Comparison of ENCODE assay signal across 11 cellular contexts in the genomic region with DNA sequence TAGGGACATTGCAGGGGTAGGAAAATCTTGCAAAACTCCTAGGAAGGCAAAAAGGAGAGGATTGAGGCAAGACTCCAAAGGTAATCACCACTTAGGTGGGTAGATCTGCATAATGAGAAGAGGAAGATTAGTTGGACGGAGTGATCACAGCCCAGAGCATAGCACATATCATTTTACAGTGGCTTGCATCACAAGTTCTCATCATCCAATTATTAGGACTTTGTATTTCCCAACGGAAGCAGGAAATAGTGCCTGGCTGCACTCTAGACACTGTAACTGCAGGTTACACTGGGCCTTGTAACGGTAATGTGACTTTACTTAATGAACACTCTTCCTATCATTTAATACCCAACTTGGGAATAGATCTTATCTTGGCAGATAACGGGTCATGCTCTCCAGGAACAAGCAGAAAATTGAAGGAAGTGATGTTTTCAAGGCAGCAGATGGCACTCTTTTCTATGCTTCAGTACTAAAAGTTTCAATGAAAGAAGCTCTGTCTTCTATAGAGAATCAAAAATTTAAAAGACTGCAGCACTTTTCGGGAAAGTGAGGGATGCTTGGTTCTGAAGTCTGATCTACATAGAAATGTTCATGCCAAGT.
A peak's percentile ranks its signal among the peaks of the same experiment; 100 is the strongest.
DNase-seq lines count a peak whose midpoint lies in the region; ATAC-seq and TF ChIP-seq lines count a peak whose summit lies in the region.
"Had no signal": no experiment of that assay in that cellular context is flagged by ENCODE, and none has a peak within 500 bp of the region (broad histone marks: within the 10 kb centered on the region; RNA-seq: fewer than 3 reads in every experiment).

No MANE protein-coding gene starts in this region.

- H4K12ac ChIP-seq in trophoblast cell (ENCODE audit: low read depth, low read length): no peak overlapping the region

- H3K18ac ChIP-seq in trophoblast cell (ENCODE audit: low read length): no peak overlapping the region

- no peak overlapping the region for H3K4me3 Mint-ChIP-seq in type B pancreatic cell
- H3K4me3 Mint-ChIP-seq: CD4-positive, CD25-positive, alpha-beta regulatory T cell; immature natural killer cell had no signal

- no peaks in the 10 kb centered on the region for H3K79me1 ChIP-seq in trophoblast cell (ENCODE audit: low read length)

- H3K9ac ChIP-seq in trophoblast cell (ENCODE audit: low read length): no peak overlapping the region

- no peak overlapping the region for H3K4me3 ChIP-seq in trophoblast cell (ENCODE audit: low read depth, low read length)
- H3K4me3 ChIP-seq: SJCRH30 had no signal

- no peaks in the 10 kb centered on the region for H3K27me3 Mint-ChIP-seq in type B pancreatic cell

- H3K27me3 ChIP-seq in trophoblast cell (ENCODE audit: insufficient read depth, low read length): no peaks in the 10 kb centered on the region
- H3K27me3 ChIP-seq: SJCRH30 had no signal

- no peak overlapping the region for H3K23ac ChIP-seq in trophoblast cell (ENCODE audit: low read length)

- H2AK5ac ChIP-seq in trophoblast cell (ENCODE audit: low read length): no peak overlapping the region

- DNase-seq in SIG-M5 treated with dmso at 0.1 percent for 504 hours (lab: John Stamatoyannopoulos, UW; ENCODE audit: unreplicated experiment) (peak; percentile 16), SIG-M5 (lab: John Stamatoyannopoulos, UW) (no peak), NCI-H524 treated with DMSO at 0.1 percent for 48 hours (lab: John Stamatoyannopoulos, UW) (peak; percentile 69), epidermal melanocyte (ENCODE audit: insufficient read length, low spot score) (peak; percentile 41), type B pancreatic cell (ENCODE audit: extremely low spot score, unreplicated experiment) (no peak), trophoblast cell (no peak)
- DNase-seq: CD4-positive, CD25-positive, alpha-beta regulatory T cell; immature natural killer cell; SJCRH30 had no signal

- H3K27ac ChIP-seq in trophoblast cell (ENCODE audit: low read depth, low read length): no peak overlapping the region
- H3K27ac ChIP-seq: SJCRH30 had no signal

- no peaks in the 10 kb centered on the region for H3K9me3 ChIP-seq in trophoblast cell (ENCODE audit: insufficient read depth, low read depth, low read length)
- H3K9me3 ChIP-seq: SJCRH30 had no signal

- no peaks in the 10 kb centered on the region for H3K9me3 Mint-ChIP-seq in type B pancreatic cell

- no peak overlapping the region for H3K4me2 ChIP-seq in trophoblast cell (ENCODE audit: low read length)

- H3K36me3 ChIP-seq in trophoblast cell (ENCODE audit: control insufficient read depth in 1 of 2, insufficient read depth in 2 of 2, low read length in 2 of 2): no peaks in the 10 kb centered on the region
- H3K36me3 ChIP-seq: SJCRH30 had no signal

- no peak overlapping the region for H2BK120ac ChIP-seq in trophoblast cell (ENCODE audit: insufficient read depth, low read length, poor library complexity)

- H3K79me2 ChIP-seq in trophoblast cell (ENCODE audit: control insufficient read depth, insufficient read depth, low read length, poor library complexity): no peaks in the 10 kb centered on the region

- no peak overlapping the region for H2BK5ac ChIP-seq in trophoblast cell (ENCODE audit: low read depth, low read length, poor library complexity)

- no peak for ATAC-seq in HG03469 (IDR thresholded peaks at IDR 0.05; ENCODE audit: unreplicated experiment)
- no peak for ATAC-seq in GM21737 (IDR thresholded peaks at IDR 0.05; ENCODE audit: unreplicated experiment)

- no peak overlapping the region for H3K14ac ChIP-seq in trophoblast cell (ENCODE audit: low read length)

- TF ChIP-seq CTCF in type B pancreatic cell (conservative IDR thresholded peaks at IDR 0.05): peak; percentile 58

- no peak overlapping the region for H3K27ac Mint-ChIP-seq in type B pancreatic cell
- H3K27ac Mint-ChIP-seq: CD4-positive, CD25-positive, alpha-beta regulatory T cell; immature natural killer cell had no signal

- peaks cover 21% of the 10 kb centered on the region for H3K4me1 Mint-ChIP-seq in type B pancreatic cell (ENCODE audit: unreplicated experiment)
- H3K4me1 Mint-ChIP-seq: CD4-positive, CD25-positive, alpha-beta regulatory T cell; immature natural killer cell had no signal

- no peaks in the 10 kb centered on the region for H3K36me3 Mint-ChIP-seq in type B pancreatic cell
- H3K36me3 Mint-ChIP-seq: CD4-positive, CD25-positive, alpha-beta regulatory T cell; immature natural killer cell had no signal

- H4K91ac ChIP-seq in trophoblast cell (ENCODE audit: low read depth, low read length): no peak overlapping the region

- no peak overlapping the region for H2AFZ ChIP-seq in trophoblast cell (ENCODE audit: insufficient read depth, low read length, poor library complexity)

- WGBS in trophoblast cell (ENCODE audit: extremely low coverage, insufficient coverage, insufficient read length): no CpG with 5 or more reads among the region's 5 CpGs

- peaks cover 0 to 2% of the 10 kb centered on the region in 2 experiments for H3K4me1 ChIP-seq in trophoblast cell (ENCODE audit: control insufficient read depth in 1 of 2, insufficient read depth in 2 of 2, low read length in 2 of 2)

- H3K4ac ChIP-seq in trophoblast cell (ENCODE audit: low read depth, low read length): no peak overlapping the region

- no peak overlapping the region for H4K8ac ChIP-seq in trophoblast cell (ENCODE audit: low read depth, low read length)

- H2BK12ac ChIP-seq in trophoblast cell (ENCODE audit: low read length): no peak overlapping the region

Comparison
In these comparisons a context has a peak if more than half of its experiments do, and no peak if none do; other contexts are left out.
1. DNase-seq: peak in SIG-M5 treated with dmso at 0.1 percent for 504 hours (single experiment), NCI-H524 treated with DMSO at 0.1 percent for 48 hours (single experiment) and epidermal melanocyte (single experiment); none in SIG-M5 (single experiment), type B pancreatic cell (single experiment) and trophoblast cell (0 of 2).